Comparison of ENCODE assay signal across 13 cellular contexts in the genomic region with DNA sequence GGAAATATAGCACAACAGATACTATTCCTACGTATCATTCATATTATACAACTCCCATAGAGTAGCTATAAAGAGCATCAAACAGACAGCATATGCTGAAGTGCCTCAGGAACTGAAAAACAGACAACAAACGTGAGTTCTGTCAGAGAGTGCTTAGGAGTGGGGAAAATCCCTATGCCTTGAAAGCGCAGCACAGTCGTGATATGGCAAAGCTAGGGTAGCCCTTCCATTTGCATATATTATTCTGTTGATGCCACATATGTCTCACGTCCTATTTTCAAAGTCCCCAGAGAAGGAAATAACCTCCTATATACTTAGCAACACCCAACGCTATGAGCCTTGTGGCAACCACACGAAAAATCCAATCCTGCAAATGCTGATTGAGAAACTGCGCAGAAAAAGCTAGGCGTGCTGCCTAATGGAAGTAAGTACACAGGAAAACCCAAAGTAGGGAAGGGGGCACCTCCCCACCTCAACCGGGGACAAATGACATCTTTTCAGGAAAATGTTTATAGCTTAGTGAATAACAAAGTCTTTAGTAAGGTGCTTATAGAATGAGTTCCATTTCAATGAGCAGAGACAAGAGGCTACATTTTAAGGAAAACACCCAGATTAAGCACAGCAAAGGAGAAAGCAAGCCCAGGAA.
DNase-seq lines count a peak whose midpoint lies in the region; ATAC-seq and TF ChIP-seq lines count a peak whose summit lies in the region.
"Had no signal": no experiment of that assay in that cellular context is flagged by ENCODE, and none has a peak within 500 bp of the region (broad histone marks: within the 10 kb centered on the region; RNA-seq: fewer than 3 reads in every experiment).

No MANE protein-coding gene starts in this region.

- H3K9me3 Mint-ChIP-seq in HFFc6: peaks cover 37% of the 10 kb centered on the region

- H3K4me1 ChIP-seq in A673 (ENCODE audit: insufficient read depth, low read length, poor library complexity, severe bottlenecking): no peaks in the 10 kb centered on the region
- H3K4me1 ChIP-seq: HAP-1, parathyroid adenoma had no signal

- H3K9me3 ChIP-seq in A673 (ENCODE audit: low read depth, low read length, poor library complexity, severe bottlenecking): no peaks in the 10 kb centered on the region
- H3K9me3 ChIP-seq: HAP-1 had no signal

- no TSS peak for BruUV-seq in A673 (replicated peaks; lab: Mats Ljungman, UMichigan)

- ATAC-seq in GM19035 (IDR thresholded peaks at IDR 0.05; ENCODE audit: unreplicated experiment) (peak; percentile 83), HG02610 (IDR thresholded peaks at IDR 0.05; ENCODE audit: unreplicated experiment) (peak; percentile 80), HG03442 (IDR thresholded peaks at IDR 0.05; ENCODE audit: unreplicated experiment) (peak; percentile 78), HG02840 (IDR thresholded peaks at IDR 0.05; ENCODE audit: low FRiP score, unreplicated experiment) (no peak)

- CTCF ChIA-PET in A673 (lab: Charles Lee): no interaction called here

- H3K27ac Mint-ChIP-seq in HFFc6: no peak overlapping the region

- H3K27ac ChIP-seq in A673 (ENCODE audit: low read depth, low read length, poor library complexity, severe bottlenecking): no peak overlapping the region
- H3K27ac ChIP-seq: parathyroid adenoma had no signal

- H3K4me3 Mint-ChIP-seq in HFFc6: no peak overlapping the region

- no peak for TF ChIP-seq CTCF in GM12865 (IDR thresholded peaks at IDR 0.05; ENCODE audit: insufficient read depth, low read depth, low read length, missing control alignments)
- TF ChIP-seq CTCF in A673 (conservative IDR thresholded peaks at IDR 0.05; ENCODE audit: low read depth, low read length): no peak
- no peak for TF ChIP-seq CTCF in HFFc6 (IDR thresholded peaks at IDR 0.05)

- H3K36me3 Mint-ChIP-seq in HFFc6 (ENCODE audit: low read depth): no peaks in the 10 kb centered on the region

- POLR2A ChIA-PET in A673 (lab: Charles Lee; ENCODE audit: low non-redundant PET): no interaction called here

- H3K4me1 Mint-ChIP-seq in HFFc6 (ENCODE audit: low read depth): no peaks in the 10 kb centered on the region

- peaks cover 8% of the 10 kb centered on the region for H3K27me3 ChIP-seq in A673 (replicated peaks; ENCODE audit: insufficient read depth, low read depth, low read length, poor library complexity)

- intact Hi-C loops in A673 (cut with micrococcal nuclease; ENCODE audit: unreplicated experiment): no loop called here

- DNase-seq in GM12865 (ENCODE audit: low read depth): peak; percentile 61
- DNase-seq in A673 (ENCODE audit: low spot score): no peak
- DNase-seq in HFFc6: no peak
- no peak for DNase-seq in NOMO-1 treated with DMSO at 0.1 percent for 48 hours (lab: John Stamatoyannopoulos, UW; ENCODE audit: unreplicated experiment)
- DNase-seq: cortex of kidney, NCI-H1048, RPMI8226 had no signal

- no peaks in the 10 kb centered on the region; the same call in none of the 2 replicates for H3K27me3 Mint-ChIP-seq in HFFc6 (ENCODE audit: insufficient read depth)

- H3K36me3 ChIP-seq in A673 (ENCODE audit: insufficient read depth, low read length, poor library complexity, severe bottlenecking): no peaks in the 10 kb centered on the region
- H3K36me3 ChIP-seq: HAP-1 had no signal

- no peak overlapping the region for H3K4me3 ChIP-seq in GM12865 (ENCODE audit: low read depth, low read length)
- H3K4me3 ChIP-seq in A673 (ENCODE audit: low read depth, low read length, poor library complexity, severe bottlenecking): no peak overlapping the region
- H3K4me3 ChIP-seq: HAP-1 had no signal
